Comparison of ENCODE assay signal across 8 cellular contexts in the genomic region with DNA sequence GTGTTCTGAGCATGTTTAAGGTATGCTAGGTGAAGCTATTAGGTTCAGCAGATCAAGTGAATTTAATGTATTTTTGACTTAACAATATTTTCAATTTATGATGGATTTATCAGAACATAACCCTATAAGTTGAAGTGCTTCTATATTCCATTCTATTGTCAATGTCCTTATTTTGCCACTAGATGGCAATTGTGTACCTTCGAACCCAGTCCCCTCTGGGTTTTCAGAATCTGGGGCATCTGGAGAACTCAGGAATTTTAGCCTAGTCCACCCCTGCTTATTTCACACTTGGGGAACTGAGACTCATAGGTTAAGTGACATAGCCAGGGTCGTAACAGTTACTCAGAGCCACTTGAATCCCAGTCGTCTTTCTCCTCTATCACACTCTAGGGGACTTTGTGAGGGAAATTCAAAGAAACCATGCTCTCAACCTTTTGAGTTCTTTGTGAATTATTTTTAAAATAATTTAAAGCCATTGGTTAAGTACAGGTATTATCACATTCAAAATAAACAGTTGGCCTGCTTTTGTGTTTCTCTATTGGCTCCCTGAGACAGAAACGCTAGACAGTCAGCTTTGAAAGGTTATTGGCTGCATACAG.
A peak's percentile ranks its signal among the peaks of the same experiment; 100 is the strongest.
DNase-seq lines count a peak whose midpoint lies in the region; ATAC-seq and TF ChIP-seq lines count a peak whose summit lies in the region.

No MANE protein-coding gene starts in this region.

- peak; percentile 14 for DNase-seq in HS-27A (ENCODE audit: low read depth)
- DNase-seq in RPMI8226 = peak; percentile 13
- peak; percentile 66 for DNase-seq in fibroblast of mammary gland (ENCODE audit: low read depth)
- peak; percentile 79 for DNase-seq in neural progenitor cell (ENCODE audit: low spot score)
- DNase-seq in activated effector memory CD4-positive, alpha-beta T cell treated with Interleukin-2 at 50 U/mL for 16 hours = no peak
- no peak for DNase-seq in activated naive CD4-positive, alpha-beta T cell (lab: John Stamatoyannopoulos, UW)

- no peaks in the 10 kb centered on the region for H3K9me2 ChIP-seq in DOHH2 (replicated peaks; ENCODE audit: control insufficient read depth, low read length)

- H3K4me1 ChIP-seq in DOHH2 (ENCODE audit: control insufficient read depth, low read length) = peaks cover 20% of the 10 kb centered on the region
- peaks cover 9% of the 10 kb centered on the region for H3K4me1 ChIP-seq in neural progenitor cell

- no peak overlapping the region for H3K27ac Mint-ChIP-seq in neural progenitor cell

- H3K36me3 Mint-ChIP-seq in neural progenitor cell = no peaks in the 10 kb centered on the region

- H3K27ac ChIP-seq in DOHH2 (ENCODE audit: low read depth, low read length) (no peak overlapping the region), neural progenitor cell (no peak overlapping the region)

- H3K27me3 ChIP-seq in DOHH2 (ENCODE audit: control insufficient read depth, low read length) (no peaks in the 10 kb centered on the region), neural progenitor cell (no peaks in the 10 kb centered on the region)

- H2AFZ ChIP-seq in neural progenitor cell (replicated peaks) = peak overlapping the region; percentile 4

- 0 out of 2 replicates have a peak overlapping the region, but pooled peaks have one; percentile 24 for H3K4me2 ChIP-seq in DOHH2 (ENCODE audit: low read length)
- peak overlapping the region; percentile 23 for H3K4me2 ChIP-seq in neural progenitor cell

- H3K79me2 ChIP-seq in DOHH2 (ENCODE audit: control insufficient read depth, low read length) (no peaks in the 10 kb centered on the region), neural progenitor cell (ENCODE audit: low read depth) (no peaks in the 10 kb centered on the region)

- H3K9me3 Mint-ChIP-seq in neural progenitor cell = peaks cover 2% of the 10 kb centered on the region

- no peaks in the 10 kb centered on the region for H3F3A ChIP-seq in DOHH2 (ENCODE audit: control insufficient read depth, insufficient read depth)
- peaks cover 8% of the 10 kb centered on the region for H3F3A ChIP-seq in neural progenitor cell (ENCODE audit: low read depth)

- H3K9me3 ChIP-seq in DOHH2 (ENCODE audit: control insufficient read depth, insufficient read depth, low read length) (no peaks in the 10 kb centered on the region), neural progenitor cell (ENCODE audit: low read depth) (no peaks in the 10 kb centered on the region)

- TF ChIP-seq CTCF in DOHH2 (IDR thresholded peaks at IDR 0.05; ENCODE audit: low read depth, low read length, poor library complexity, severe bottlenecking) (peak; percentile 87), fibroblast of mammary gland (conservative IDR thresholded peaks at IDR 0.05; ENCODE audit: control insufficient read depth, insufficient read depth, low read depth, low read length) (peak; percentile 79), neural progenitor cell (IDR thresholded peaks at IDR 0.05) (peak; percentile 94)

- no peak for ATAC-seq in HG03139 (IDR thresholded peaks at IDR 0.05; ENCODE audit: unreplicated experiment)

- H4K20me1 ChIP-seq in DOHH2 (ENCODE audit: control insufficient read depth, insufficient read depth, low read depth, low read length) (no peaks in the 10 kb centered on the region), neural progenitor cell (ENCODE audit: low read depth) (no peaks in the 10 kb centered on the region)

- H3K4me3 Mint-ChIP-seq in neural progenitor cell = no peak overlapping the region

- H3K4me1 Mint-ChIP-seq in neural progenitor cell = no peaks in the 10 kb centered on the region

- H3K27me3 Mint-ChIP-seq in neural progenitor cell (ENCODE audit: insufficient read depth, low read depth) = no peaks in the 10 kb centered on the region

- peaks cover 3% of the 10 kb centered on the region; the same call in 1 of the 2 replicates for H3K36me3 ChIP-seq in DOHH2 (ENCODE audit: control insufficient read depth, low read length)
- no peaks in the 10 kb centered on the region for H3K36me3 ChIP-seq in neural progenitor cell

- no peak overlapping the region for H3K9ac ChIP-seq in neural progenitor cell

- H3K4me3 ChIP-seq in DOHH2 (ENCODE audit: low read length) (no peak overlapping the region), fibroblast of mammary gland (ENCODE audit: control insufficient read depth, low read depth, low read length) (no peak overlapping the region), neural progenitor cell (no peak overlapping the region)

Comparison
In these comparisons a context has a peak if more than half of its experiments do, and no peak if none do; other contexts are left out.
1. DNase-seq: peak in HS-27A (single experiment), RPMI8226 (single experiment), fibroblast of mammary gland (single experiment) and neural progenitor cell (single experiment); none in activated effector memory CD4-positive, alpha-beta T cell treated with Interleukin-2 at 50 U/mL for 16 hours (single experiment) and activated naive CD4-positive, alpha-beta T cell (0 of 4).
2. Peak in every context shown above with its lines, with median percentiles within 50 percentile points of each other: CTCF ChIP-seq.